Comparison of ENCODE assay signal across 14 cellular contexts in genomic region chr6:146709036-146709622, GRCh38.
DNase-seq lines count a peak whose midpoint lies in the region; ATAC-seq lines count a peak whose summit lies in the region.
"Had no signal": no experiment of that assay in that cellular context is flagged by ENCODE, and none has a peak within 500 bp of the region (broad histone marks: within the 10 kb centered on the region; RNA-seq: fewer than 3 reads in every experiment).

No MANE protein-coding gene starts in this region.

- ATAC-seq in activated CD4-positive, CD25-positive, alpha-beta regulatory T cell treated with anti-CD3 and anti-CD28 coated beads, Interleukin-2, amount 50 U/mL, for 24 hours = no peak
- ATAC-seq in GM18511 (IDR thresholded peaks at IDR 0.05; ENCODE audit: unreplicated experiment) = no peak

- DNase-seq in NCI-H748 (lab: John Stamatoyannopoulos, UW; ENCODE audit: unreplicated experiment) = peak; percentile 27
- no peak for DNase-seq in NCI-H748 treated with DMSO at 0.1 percent for 48 hours (lab: John Stamatoyannopoulos, UW)
- DNase-seq in NCI-H1105 treated with DMSO at 0.1 percent for 48 hours (lab: John Stamatoyannopoulos, UW) = peak; percentile 85
- peak; percentile 53 to 60 for DNase-seq in NCI-H524 (lab: John Stamatoyannopoulos, UW)
- no peak for DNase-seq in head of caudate nucleus
- DNase-seq: ACHN, C1 segment of cervical spinal cord, DND-41, H9, MV-4-11, NCI-H526 treated with DMSO at 0.1 percent for 48 hours, PC-9 had no signal

- intact Hi-C loops in head of caudate nucleus (cut with DNase I) = no loop called here

Comparison
In these comparisons a context has a peak if more than half of its experiments do, and no peak if none do; other contexts are left out.
1. DNase-seq: peak in NCI-H748 (single experiment), NCI-H1105 treated with DMSO at 0.1 percent for 48 hours (single experiment) and NCI-H524 (2 of 2); none in NCI-H748 treated with DMSO at 0.1 percent for 48 hours (single experiment) and head of caudate nucleus (0 of 42).